ENCODE assay signal across 8 cellular contexts in genomic region chr5:65925601-65926275, GRCh38. TPM values are rescaled to one million over a fixed set of nuclear protein-coding genes. Genes with fewer than 3 reads are reported as not detected.
A peak's percentile ranks its signal among the peaks of the same experiment; 100 is the strongest.
DNase-seq lines count a peak whose midpoint lies in the region; ATAC-seq lines count a peak whose summit lies in the region.

No MANE protein-coding gene starts in this region.

- H3K4me3 Mint-ChIP-seq in activated CD8-positive, alpha-beta T cell treated with anti-CD3 and anti-CD28 coated beads, Interleukin-2, amount 10 ng/mL, durations not matched to agents 7 days and 5 days: peak overlapping the region; percentile 85
- peak overlapping the region; percentile 91 to 97 for H3K4me3 Mint-ChIP-seq in effector memory CD8-positive, alpha-beta T cell

- CTCF ChIA-PET in activated CD8-positive, alpha-beta T cell treated with anti-CD3 and anti-CD28 coated beads, Interleukin-2, amount 10 ng/mL, durations not matched to agents 7 days and 5 days (lab: Charles Lee): interaction anchor here (1.0 to 2.3 kb wide), 5 partner anchors 26 to 165 kb away, joined by 3 to 9 read pairs (median 3); no protein-coding TSS in a partner anchor

- H3K36me3 Mint-ChIP-seq in activated CD8-positive, alpha-beta T cell treated with anti-CD3 and anti-CD28 coated beads, Interleukin-2, amount 10 ng/mL, durations not matched to agents 7 days and 5 days (ENCODE audit: low read depth): peaks cover 8% of the 10 kb centered on the region
- peaks cover 38% of the 10 kb centered on the region for H3K36me3 Mint-ChIP-seq in effector memory CD8-positive, alpha-beta T cell (ENCODE audit: insufficient read depth)

- peaks cover 26% of the 10 kb centered on the region for H3K4me1 Mint-ChIP-seq in activated CD8-positive, alpha-beta T cell treated with anti-CD3 and anti-CD28 coated beads, Interleukin-2, amount 10 ng/mL, durations not matched to agents 7 days and 5 days (ENCODE audit: low read depth)
- peaks cover 31 to 35% of the 10 kb centered on the region in 2 donors for H3K4me1 Mint-ChIP-seq in effector memory CD8-positive, alpha-beta T cell (ENCODE audit: low read depth in 2 of 2)

- H3K9me3 Mint-ChIP-seq in activated CD8-positive, alpha-beta T cell treated with anti-CD3 and anti-CD28 coated beads, Interleukin-2, amount 10 ng/mL, durations not matched to agents 7 days and 5 days (ENCODE audit: insufficient read depth): no peaks in the 10 kb centered on the region
- H3K9me3 Mint-ChIP-seq in effector memory CD8-positive, alpha-beta T cell: no peaks in the 10 kb centered on the region

- POLR2A ChIA-PET in activated CD8-positive, alpha-beta T cell treated with anti-CD3 and anti-CD28 coated beads, Interleukin-2, amount 10 ng/mL, durations not matched to agents 7 days and 5 days (lab: Charles Lee): interaction anchor here (0.5 to 3.5 kb wide), 12 partner anchors 44 to 362 kb away, joined by 3 to 18 read pairs (median 4); partner anchors contain the start of genes CENPK, NLN, PPWD1 and SGTB

- peak overlapping the region; percentile 94 for H3K27ac Mint-ChIP-seq in activated CD8-positive, alpha-beta T cell treated with anti-CD3 and anti-CD28 coated beads, Interleukin-2, amount 10 ng/mL, durations not matched to agents 7 days and 5 days
- peak overlapping the region; percentile 95 to 96 for H3K27ac Mint-ChIP-seq in effector memory CD8-positive, alpha-beta T cell

- ATAC-seq in GM19395 (IDR thresholded peaks at IDR 0.05; ENCODE audit: unreplicated experiment): peak; percentile 66
- peak; percentile 58 for ATAC-seq in HG03521 (IDR thresholded peaks at IDR 0.05; ENCODE audit: unreplicated experiment)
- ATAC-seq in activated CD8-positive, alpha-beta T cell treated with anti-CD3 and anti-CD28 coated beads, Interleukin-2, amount 10 ng/mL, durations not matched to agents 7 days and 5 days: peak; percentile 73
- ATAC-seq in effector memory CD8-positive, alpha-beta T cell (replicated peaks): peak; percentile 72

- peaks cover 16% of the 10 kb centered on the region for H3K27me3 Mint-ChIP-seq in activated CD8-positive, alpha-beta T cell treated with anti-CD3 and anti-CD28 coated beads, Interleukin-2, amount 10 ng/mL, durations not matched to agents 7 days and 5 days (ENCODE audit: low read depth)
- no peaks in the 10 kb centered on the region for H3K27me3 Mint-ChIP-seq in effector memory CD8-positive, alpha-beta T cell

- DNase-seq in CMK (ENCODE audit: low read depth) (peak; percentile 69), NCI-H748 treated with DMSO at 0.1 percent for 48 hours (lab: John Stamatoyannopoulos, UW) (peak; percentile 77), mesenteric fat pad (ENCODE audit: low spot score) (peak; percentile 93)
- DNase-seq in activated CD8-positive, alpha-beta T cell treated with anti-CD3 and anti-CD28 coated beads, Interleukin-2, amount 10 ng/mL, durations not matched to agents 7 days and 5 days: peak; percentile 75
- peak; percentile 75 to 76 (median 75) for DNase-seq in effector memory CD8-positive, alpha-beta T cell
- peak; percentile 45 for DNase-seq in stimulated activated CD8-positive, alpha-beta memory T cell treated with anti-CD3 and anti-CD28 coated beads, Interleukin-15, amount 100 ng/mL, for 1 hour (ENCODE audit: low read depth)

RNA-seq across cellular contexts. Expression of gene ERBIN, which starts 0.6 kb away (rescaled TPM):
- 10 to 100 TPM; 44.8 to 46.9 TPM for total RNA-seq in activated CD8-positive, alpha-beta T cell treated with anti-CD3 and anti-CD28 coated beads, Interleukin-2, amount 10 ng/mL, durations not matched to agents 7 days and 5 days
- total RNA-seq in mesenteric fat pad: 54.0 TPM

Comparison
In these comparisons a context has a peak if more than half of its experiments do, and no peak if none do; other contexts are left out.
1. Peak in every context shown above with its lines: DNase-seq and ATAC-seq.